Comparison of ENCODE assay signal across 9 cellular contexts in genomic region chr10:13718820-13719219, GRCh38.
DNase-seq lines count a peak whose midpoint lies in the region; ATAC-seq and TF ChIP-seq lines count a peak whose summit lies in the region.
"Had no signal": no experiment of that assay in that cellular context is flagged by ENCODE, and none has a peak within 500 bp of the region (broad histone marks: within the 10 kb centered on the region; RNA-seq: fewer than 3 reads in every experiment).

No MANE protein-coding gene starts in this region.

- H3K27ac ChIP-seq in breast epithelium, result peak overlapping the region; percentile 40 to 49
- peak overlapping the region; percentile 52 to 55 for H3K27ac ChIP-seq in ascending aorta
- peak overlapping the region in 3 of 4 donors; percentile 35 to 87 (median 65) for H3K27ac ChIP-seq in tibial nerve

- no peak for TF ChIP-seq POLR2A in breast epithelium (IDR thresholded peaks at IDR 0.05)
- no peak for TF ChIP-seq POLR2A in tibial nerve (IDR thresholded peaks at IDR 0.05)

- H3K36me3 ChIP-seq in breast epithelium (no peaks in the 10 kb centered on the region), ascending aorta (peaks cover 4 to 8% of the 10 kb centered on the region in 2 donors), mucosa of stomach (ENCODE audit: control insufficient read depth, insufficient read depth, low read length) (no peaks in the 10 kb centered on the region), tibial nerve (no peaks in the 10 kb centered on the region)

- no TSS peak for BruUV-seq in MCF 10A (replicated peaks; lab: Mats Ljungman, UMichigan)

- no peaks in the 10 kb centered on the region for H3K27me3 Mint-ChIP-seq in MCF 10A (ENCODE audit: insufficient read depth, unreplicated experiment)

- ATAC-seq in HG03280 (IDR thresholded peaks at IDR 0.05; ENCODE audit: unreplicated experiment) (no peak), HG02763 (IDR thresholded peaks at IDR 0.05; ENCODE audit: unreplicated experiment) (no peak)

- H3K4me3 ChIP-seq in breast epithelium, result peak overlapping the region in 1 of 3 donors; percentile 57
- no peak overlapping the region for H3K4me3 ChIP-seq in ascending aorta
- peak overlapping the region; percentile 52 for H3K4me3 ChIP-seq in mucosa of stomach (ENCODE audit: low read length)
- H3K4me3 ChIP-seq in tibial nerve, result peak overlapping the region in 1 of 4 donors; percentile 31

- TF ChIP-seq CTCF in breast epithelium (IDR thresholded peaks at IDR 0.05), result no peak
- TF ChIP-seq CTCF in MCF 10A (IDR thresholded peaks at IDR 0.05; ENCODE audit: unreplicated experiment), result no peak
- TF ChIP-seq CTCF in ascending aorta (IDR thresholded peaks at IDR 0.05), result no peak
- TF ChIP-seq CTCF in tibial nerve (IDR thresholded peaks at IDR 0.05), result no peak

- intact Hi-C loops in breast epithelium (cut with DNase I; ENCODE audit: low total_unique reads) (no loop called here), MCF 10A (cut with micrococcal nuclease) (no loop called here), ascending aorta (cut with DNase I) (no loop called here)

- CTCF ChIA-PET in MCF 10A (lab: Yijun Ruan, JAX), result interaction anchor here (1.2 kb wide), 1 partner anchor 10 kb away, joined by 5 read pairs; no protein-coding TSS in a partner anchor

- H3K4me1 ChIP-seq in breast epithelium, result peaks cover 0 to 10% of the 10 kb centered on the region in 2 donors
- H3K4me1 ChIP-seq in ascending aorta, result peaks cover 0 to 13% of the 10 kb centered on the region in 2 donors
- peaks cover 18% of the 10 kb centered on the region for H3K4me1 ChIP-seq in mucosa of stomach (ENCODE audit: control insufficient read depth, insufficient read depth, low read length)
- peaks cover 0 to 52% (median 22%) of the 10 kb centered on the region in 4 donors for H3K4me1 ChIP-seq in tibial nerve

- no peak for TF ChIP-seq EP300 in tibial nerve (IDR thresholded peaks at IDR 0.05)

- no peak overlapping the region for H3K4me3 Mint-ChIP-seq in MCF 10A (ENCODE audit: unreplicated experiment)

- peak overlapping the region; percentile 44 for H3K9ac ChIP-seq in mucosa of stomach (ENCODE audit: low read length)

- DNase-seq in breast epithelium (ENCODE audit: low spot score in 2 of 2), result no peak
- DNase-seq in MCF 10A (ENCODE audit: unreplicated experiment), result no peak
- DNase-seq in ascending aorta (ENCODE audit: low spot score in 2 of 2), result no peak
- DNase-seq in tibial nerve (ENCODE audit: low spot score in 2 of 2), result no peak
- DNase-seq in NCI-H226, result no peak
- DNase-seq: SIG-M5 had no signal

- no peaks in the 10 kb centered on the region for H3K9me3 ChIP-seq in breast epithelium
- no peaks in the 10 kb centered on the region for H3K9me3 ChIP-seq in ascending aorta
- no peaks in the 10 kb centered on the region for H3K9me3 ChIP-seq in mucosa of stomach (ENCODE audit: control insufficient read depth, low read length)
- H3K9me3 ChIP-seq in tibial nerve, result no peaks in the 10 kb centered on the region

- no peak overlapping the region for H3K27ac Mint-ChIP-seq in MCF 10A (ENCODE audit: low read depth, unreplicated experiment)

- no peaks in the 10 kb centered on the region for H3K27me3 ChIP-seq in breast epithelium
- H3K27me3 ChIP-seq in ascending aorta, result no peaks in the 10 kb centered on the region
- no peaks in the 10 kb centered on the region for H3K27me3 ChIP-seq in mucosa of stomach (ENCODE audit: control insufficient read depth, insufficient read depth, low read length)
- peaks cover 0 to 2% of the 10 kb centered on the region in 2 donors for H3K27me3 ChIP-seq in tibial nerve

- no peaks in the 10 kb centered on the region for H3K9me3 Mint-ChIP-seq in MCF 10A (ENCODE audit: unreplicated experiment)

- WGBS in tibial nerve, 2 donors, result 77 to 79% methylated on average over 4 of the region's 4 CpGs

- peaks cover 10% of the 10 kb centered on the region for H3K4me1 Mint-ChIP-seq in MCF 10A (ENCODE audit: insufficient read depth, unreplicated experiment)

- POLR2A ChIA-PET in MCF 10A (lab: Yijun Ruan, JAX), result interaction anchor here (0.6 to 0.8 kb wide), 2 partner anchors 37 to 40 kb away, joined by 3 read pairs; no protein-coding TSS in a partner anchor

- H3K36me3 Mint-ChIP-seq in MCF 10A (ENCODE audit: insufficient read depth, unreplicated experiment), result no peaks in the 10 kb centered on the region
